ENCODE assay signal across 10 cellular contexts in genomic region chr5:14258840-14259239, GRCh38.
A peak's percentile ranks its signal among the peaks of the same experiment; 100 is the strongest.
DNase-seq lines count a peak whose midpoint lies in the region; ATAC-seq, FAIRE-seq and TF ChIP-seq lines count a peak whose summit lies in the region.
"Had no signal": no experiment of that assay in that cellular context is flagged by ENCODE, and none has a peak within 500 bp of the region (broad histone marks: within the 10 kb centered on the region; RNA-seq: fewer than 3 reads in every experiment).

No MANE protein-coding gene starts in this region.

- no peak for FAIRE-seq in astrocyte (lab: Jason Lieb, UNC)

- H3K4me3 ChIP-seq in astrocyte (ENCODE audit: insufficient read depth, low read depth, low read length), result no peak overlapping the region
- H3K4me3 ChIP-seq in sigmoid colon, result no peak overlapping the region
- no peak overlapping the region for H3K4me3 ChIP-seq in CD4-positive, alpha-beta memory T cell (ENCODE audit: low read length in 2 of 2)

- no peaks in the 10 kb centered on the region for H3K27me3 Mint-ChIP-seq in astrocyte (ENCODE audit: low read depth, unreplicated experiment)
- H3K27me3 Mint-ChIP-seq in natural killer cell (ENCODE audit: low read depth in 2 of 2), result no peaks in the 10 kb centered on the region
- peaks cover 5% of the 10 kb centered on the region for H3K27me3 Mint-ChIP-seq in activated T-helper 1 cell treated with anti-CD3 and anti-CD28 coated beads, Interleukin-12 subunit alpha, Interleukin-12 subunit beta, Interleukin-2, Interleukin-4 antibody, amounts not matched to agents 30 ng/mL and 10 ng/mL and 1 ng/mL, durations not matched to agents 14 hours and 24 hours and 36 hours (ENCODE audit: insufficient read depth)
- peaks cover 2 to 5% of the 10 kb centered on the region in 2 donors for H3K27me3 Mint-ChIP-seq in CD4-positive, alpha-beta memory T cell

- no peak for TF ChIP-seq EP300 in sigmoid colon (IDR thresholded peaks at IDR 0.05)

- peaks cover 4% of the 10 kb centered on the region for H3K36me3 ChIP-seq in astrocyte (ENCODE audit: insufficient read depth, low read length)
- no peaks in the 10 kb centered on the region for H3K36me3 ChIP-seq in sigmoid colon
- H3K36me3 ChIP-seq in CD4-positive, alpha-beta memory T cell (ENCODE audit: insufficient read depth, low read length), result no peaks in the 10 kb centered on the region

- H4K20me1 ChIP-seq in astrocyte (ENCODE audit: insufficient read depth, low read length), result peaks cover 90% of the 10 kb centered on the region

- POLR2A ChIA-PET in CD4-positive, alpha-beta memory T cell (lab: Charles Lee; ENCODE audit: partially characterized antibody), result no interaction called here

- peak overlapping the region; percentile 38 for H3K4me2 ChIP-seq in astrocyte (ENCODE audit: low read length)

- H3K4me3 Mint-ChIP-seq in astrocyte (ENCODE audit: unreplicated experiment) (peak overlapping the region; percentile 40), natural killer cell (peak overlapping the region; percentile 65)
- H3K4me3 Mint-ChIP-seq in activated T-helper 1 cell treated with anti-CD3 and anti-CD28 coated beads, Interleukin-12 subunit alpha, Interleukin-12 subunit beta, Interleukin-2, Interleukin-4 antibody, amounts not matched to agents 30 ng/mL and 10 ng/mL and 1 ng/mL, durations not matched to agents 14 hours and 24 hours and 36 hours, result no peak overlapping the region
- H3K4me3 Mint-ChIP-seq in CD4-positive, alpha-beta memory T cell, result no peak overlapping the region
- H3K4me3 Mint-ChIP-seq: stimulated activated effector memory CD8-positive, alpha-beta T cell treated with anti-CD3 and anti-CD28 coated beads, Interleukin-12 subunit alpha, Interleukin-12 subunit beta, amount 100 ng/mL, for 72 hours had no signal

- ATAC-seq in GM18519 (IDR thresholded peaks at IDR 0.05; ENCODE audit: low FRiP score, unreplicated experiment), result peak; percentile 31
- peak; percentile 36 for ATAC-seq in HG02642 (IDR thresholded peaks at IDR 0.05; ENCODE audit: poor library complexity, unreplicated experiment)
- no peak for ATAC-seq in natural killer cell

- H3K9me3 Mint-ChIP-seq in astrocyte (ENCODE audit: unreplicated experiment) (peaks cover 4% of the 10 kb centered on the region), natural killer cell (peaks cover 3 to 5% of the 10 kb centered on the region in 2 donors)
- H3K9me3 Mint-ChIP-seq in activated T-helper 1 cell treated with anti-CD3 and anti-CD28 coated beads, Interleukin-12 subunit alpha, Interleukin-12 subunit beta, Interleukin-2, Interleukin-4 antibody, amounts not matched to agents 30 ng/mL and 10 ng/mL and 1 ng/mL, durations not matched to agents 14 hours and 24 hours and 36 hours, result peaks cover 3% of the 10 kb centered on the region
- H3K9me3 Mint-ChIP-seq in CD4-positive, alpha-beta memory T cell, result peaks cover 0 to 13% (median 3%) of the 10 kb centered on the region in 8 donors

- peak overlapping the region; percentile 11 for H3K27ac ChIP-seq in astrocyte (ENCODE audit: low read depth, low read length)
- peak overlapping the region in 2 of 4 donors; percentile 11 to 56 for H3K27ac ChIP-seq in sigmoid colon
- H3K27ac ChIP-seq in CD4-positive, alpha-beta memory T cell (ENCODE audit: low read depth, low read length), result no peak overlapping the region

- H3K27ac Mint-ChIP-seq in astrocyte (ENCODE audit: unreplicated experiment), result peak overlapping the region; percentile 85
- H3K27ac Mint-ChIP-seq in natural killer cell, result peak overlapping the region in 1 of 2 donors; percentile 76
- no peak overlapping the region for H3K27ac Mint-ChIP-seq in activated T-helper 1 cell treated with anti-CD3 and anti-CD28 coated beads, Interleukin-12 subunit alpha, Interleukin-12 subunit beta, Interleukin-2, Interleukin-4 antibody, amounts not matched to agents 30 ng/mL and 10 ng/mL and 1 ng/mL, durations not matched to agents 14 hours and 24 hours and 36 hours
- no peak overlapping the region for H3K27ac Mint-ChIP-seq in CD4-positive, alpha-beta memory T cell
- H3K27ac Mint-ChIP-seq: stimulated activated effector memory CD8-positive, alpha-beta T cell treated with anti-CD3 and anti-CD28 coated beads, Interleukin-12 subunit alpha, Interleukin-12 subunit beta, amount 100 ng/mL, for 72 hours had no signal

- H2AFZ ChIP-seq in astrocyte (ENCODE audit: low read depth, low read length), result no peak overlapping the region

- DNase-seq in astrocyte (ENCODE audit: low read depth), result no peak
- no peak for DNase-seq in natural killer cell
- no peak for DNase-seq in sigmoid colon
- no peak for DNase-seq in activated T-helper 1 cell treated with anti-CD3 and anti-CD28 coated beads, Interleukin-12 subunit alpha, Interleukin-12 subunit beta, Interleukin-2, Interleukin-4 antibody, amounts not matched to agents 30 ng/mL and 10 ng/mL and 1 ng/mL, durations not matched to agents 14 hours and 24 hours and 36 hours (ENCODE audit: low spot score)
- no peak for DNase-seq in activated CD8-positive, alpha-beta memory T cell treated with anti-CD3 and anti-CD28 coated beads for 24 hours
- no peak for DNase-seq in CD4-positive, alpha-beta memory T cell
- DNase-seq: NCI-H1436 treated with DMSO at 0.1 percent for 48 hours had no signal

- H3K79me2 ChIP-seq in astrocyte (ENCODE audit: insufficient read depth, low read length), result peaks cover 100% of the 10 kb centered on the region

- CTCF ChIA-PET in CD4-positive, alpha-beta memory T cell (lab: Charles Lee; ENCODE audit: partially characterized antibody), result no interaction called here

- no peak for TF ChIP-seq POLR2A in sigmoid colon (IDR thresholded peaks at IDR 0.05)

- TF ChIP-seq CTCF in astrocyte (IDR thresholded peaks at IDR 0.05; ENCODE audit: insufficient read depth, low read depth, low read length) (no peak), natural killer cell (IDR thresholded peaks at IDR 0.05) (no peak), sigmoid colon (IDR thresholded peaks at IDR 0.05) (no peak)

- H3K9me3 ChIP-seq in astrocyte (ENCODE audit: insufficient read depth, low read depth, low read length), result no peaks in the 10 kb centered on the region
- no peaks in the 10 kb centered on the region for H3K9me3 ChIP-seq in sigmoid colon
- H3K9me3 ChIP-seq in CD4-positive, alpha-beta memory T cell (ENCODE audit: control insufficient read depth in 1 of 2, low read length in 2 of 2), result no peaks in the 10 kb centered on the region

- intact Hi-C loops in natural killer cell (cut with micrococcal nuclease) (loop anchor here (5.0 to 10.0 kb wide), 2 partner anchors 37 to 406 kb away; partner anchors contain the start of gene OTULIN), sigmoid colon (cut with DNase I) (loop anchor here (5.0 kb wide), 1 partner anchor 37 kb away; no protein-coding TSS in a partner anchor)
- intact Hi-C loops in activated T-helper 1 cell treated with anti-CD3 and anti-CD28 coated beads, Interleukin-12 subunit alpha, Interleukin-12 subunit beta, Interleukin-2, Interleukin-4 antibody, amounts not matched to agents 30 ng/mL and 10 ng/mL and 1 ng/mL, durations not matched to agents 14 hours and 24 hours and 36 hours (cut with micrococcal nuclease), result no loop called here
- intact Hi-C loops in CD4-positive, alpha-beta memory T cell (cut with micrococcal nuclease), result no loop called here

- H3K27me3 ChIP-seq in astrocyte (ENCODE audit: insufficient read depth, low read length) (no peaks in the 10 kb centered on the region), sigmoid colon (no peaks in the 10 kb centered on the region)
- H3K27me3 ChIP-seq in CD4-positive, alpha-beta memory T cell (ENCODE audit: insufficient read depth, low read length), result no peaks in the 10 kb centered on the region

- peak overlapping the region; percentile 7 for H3K9ac ChIP-seq in astrocyte (ENCODE audit: low read length)

- H3K4me1 Mint-ChIP-seq in astrocyte (ENCODE audit: low read depth, unreplicated experiment) (peaks cover 77% of the 10 kb centered on the region), natural killer cell (peaks cover 54 to 61% of the 10 kb centered on the region in 2 donors)
- peaks cover 6% of the 10 kb centered on the region for H3K4me1 Mint-ChIP-seq in activated T-helper 1 cell treated with anti-CD3 and anti-CD28 coated beads, Interleukin-12 subunit alpha, Interleukin-12 subunit beta, Interleukin-2, Interleukin-4 antibody, amounts not matched to agents 30 ng/mL and 10 ng/mL and 1 ng/mL, durations not matched to agents 14 hours and 24 hours and 36 hours (ENCODE audit: low read depth)
- H3K4me1 Mint-ChIP-seq in CD4-positive, alpha-beta memory T cell, result no peaks in the 10 kb centered on the region
- H3K4me1 Mint-ChIP-seq: stimulated activated effector memory CD8-positive, alpha-beta T cell treated with anti-CD3 and anti-CD28 coated beads, Interleukin-12 subunit alpha, Interleukin-12 subunit beta, amount 100 ng/mL, for 72 hours had no signal

- H3K36me3 Mint-ChIP-seq in astrocyte (ENCODE audit: low read depth, unreplicated experiment), result peaks cover 28% of the 10 kb centered on the region
- H3K36me3 Mint-ChIP-seq in natural killer cell, result no peaks in the 10 kb centered on the region
- H3K36me3 Mint-ChIP-seq in activated T-helper 1 cell treated with anti-CD3 and anti-CD28 coated beads, Interleukin-12 subunit alpha, Interleukin-12 subunit beta, Interleukin-2, Interleukin-4 antibody, amounts not matched to agents 30 ng/mL and 10 ng/mL and 1 ng/mL, durations not matched to agents 14 hours and 24 hours and 36 hours (ENCODE audit: low read depth), result no peaks in the 10 kb centered on the region
- H3K36me3 Mint-ChIP-seq in CD4-positive, alpha-beta memory T cell, result no peaks in the 10 kb centered on the region
- H3K36me3 Mint-ChIP-seq: stimulated activated effector memory CD8-positive, alpha-beta T cell treated with anti-CD3 and anti-CD28 coated beads, Interleukin-12 subunit alpha, Interleukin-12 subunit beta, amount 100 ng/mL, for 72 hours had no signal

- H3K4me1 ChIP-seq in astrocyte (ENCODE audit: insufficient read depth, low read length) (peaks cover 60% of the 10 kb centered on the region), sigmoid colon (peaks cover 0 to 71% (median 57%) of the 10 kb centered on the region in 4 donors)
- H3K4me1 ChIP-seq in CD4-positive, alpha-beta memory T cell (ENCODE audit: insufficient read depth, low read length), result no peaks in the 10 kb centered on the region

- 50 to 69% methylated on average over 11 of the region's 11 CpGs for WGBS in sigmoid colon, 2 donors

Comparison
In these comparisons a context has a peak if more than half of its experiments do, and no peak if none do; other contexts are left out.
1. ATAC-seq: peak in GM18519 (single experiment) and HG02642 (single experiment); none in natural killer cell (0 of 3).
2. H3K4me3 Mint-ChIP-seq: peak in astrocyte (single experiment) and natural killer cell (single experiment); none in activated T-helper 1 cell treated with anti-CD3 and anti-CD28 coated beads, Interleukin-12 subunit alpha, Interleukin-12 subunit beta, Interleukin-2, Interleukin-4 antibody, amounts not matched to agents 30 ng/mL and 10 ng/mL and 1 ng/mL, durations not matched to agents 14 hours and 24 hours and 36 hours (single experiment) and CD4-positive, alpha-beta memory T cell (0 of 8).
3. intact Hi-C loops: an anchor here in natural killer cell (5.0 to 10.0 kb wide) and sigmoid colon (5.0 kb wide); none called in activated T-helper 1 cell treated with anti-CD3 and anti-CD28 coated beads, Interleukin-12 subunit alpha, Interleukin-12 subunit beta, Interleukin-2, Interleukin-4 antibody, amounts not matched to agents 30 ng/mL and 10 ng/mL and 1 ng/mL, durations not matched to agents 14 hours and 24 hours and 36 hours and CD4-positive, alpha-beta memory T cell.